In genomic region chr2:222796413-222797103, GRCh38 we compare ENCODE assay signal across 10 cellular contexts.
DNase-seq lines count a peak whose midpoint lies in the region; ATAC-seq and TF ChIP-seq lines count a peak whose summit lies in the region.
"Had no signal": no experiment of that assay in that cellular context is flagged by ENCODE, and none has a peak within 500 bp of the region (broad histone marks: within the 10 kb centered on the region; RNA-seq: fewer than 3 reads in every experiment).

No MANE protein-coding gene starts in this region.

- H3K4me3 ChIP-seq in HFF-Myc (replicated peaks; ENCODE audit: low read depth, low read length), result no peak overlapping the region
- no peak overlapping the region for H3K4me3 ChIP-seq in OCI-LY3 (ENCODE audit: low read length)
- no peak overlapping the region for H3K4me3 ChIP-seq in gastroesophageal sphincter
- no peak overlapping the region for H3K4me3 ChIP-seq in psoas muscle

- peaks cover 5% of the 10 kb centered on the region for H3K27me3 Mint-ChIP-seq in T-helper 2 cell treated with Interferon-gamma antibody and Interleukin-4, amounts not matched to agents 5 μg/mL and 100 μg/mL, for 36 hours (ENCODE audit: low read depth)

- TF ChIP-seq POLR2A in gastroesophageal sphincter (IDR thresholded peaks at IDR 0.05), result no peak

- H3K4me1 Mint-ChIP-seq in T-helper 2 cell treated with Interferon-gamma antibody and Interleukin-4, amounts not matched to agents 5 μg/mL and 100 μg/mL, for 36 hours (ENCODE audit: low read depth), result no peaks in the 10 kb centered on the region
- H3K4me1 Mint-ChIP-seq: naive B cell had no signal

- no peaks in the 10 kb centered on the region for H3K9me3 Mint-ChIP-seq in T-helper 2 cell treated with Interferon-gamma antibody and Interleukin-4, amounts not matched to agents 5 μg/mL and 100 μg/mL, for 36 hours
- H3K9me3 Mint-ChIP-seq: naive B cell had no signal

- 0 out of 2 replicates have a peak overlapping the region, but pooled peaks have one; percentile 15 for H2AFZ ChIP-seq in OCI-LY3 (ENCODE audit: low read depth, low read length)

- TF ChIP-seq CTCF in HFF-Myc (IDR thresholded peaks at IDR 0.05; ENCODE audit: low read depth, low read length, missing control alignments) (no peak), OCI-LY3 (IDR thresholded peaks at IDR 0.05; ENCODE audit: low read depth, low read length) (no peak), gastroesophageal sphincter (IDR thresholded peaks at IDR 0.05) (no peak), psoas muscle (IDR thresholded peaks at IDR 0.05) (no peak)

- no peak overlapping the region for H3K4me3 Mint-ChIP-seq in T-helper 2 cell treated with Interferon-gamma antibody and Interleukin-4, amounts not matched to agents 5 μg/mL and 100 μg/mL, for 36 hours

- H3K36me3 ChIP-seq in OCI-LY3 (replicated peaks; ENCODE audit: low read depth, low read length) (no peaks in the 10 kb centered on the region), gastroesophageal sphincter (no peaks in the 10 kb centered on the region), psoas muscle (ENCODE audit: insufficient read depth in 1 of 2, low read depth in 1 of 2) (no peaks in the 10 kb centered on the region)

- H3K9me3 ChIP-seq in OCI-LY3 (ENCODE audit: insufficient read depth, low read length), result no peaks in the 10 kb centered on the region
- no peaks in the 10 kb centered on the region for H3K9me3 ChIP-seq in gastroesophageal sphincter
- H3K9me3 ChIP-seq in psoas muscle, result no peaks in the 10 kb centered on the region

- ATAC-seq in gastroesophageal sphincter (no peak), psoas muscle (peak; percentile 24 to 40 (median 30)), HG03432 (IDR thresholded peaks at IDR 0.05; ENCODE audit: unreplicated experiment) (no peak)

- H3K9ac ChIP-seq in OCI-LY3 (ENCODE audit: low read length), result no peak overlapping the region

- no peaks in the 10 kb centered on the region for H4K20me1 ChIP-seq in OCI-LY3 (ENCODE audit: insufficient read depth, low read length)

- H3K79me2 ChIP-seq in OCI-LY3 (ENCODE audit: low read length), result no peaks in the 10 kb centered on the region

- H3K27ac ChIP-seq in OCI-LY3 (ENCODE audit: low read length) (no peak overlapping the region), gastroesophageal sphincter (peak overlapping the region in 3 of 4 donors; percentile 46 to 57 (median 48)), psoas muscle (peak overlapping the region; percentile 28)

- 20 to 58% methylated on average over 2 to 4 of the region's 5 CpGs for WGBS in gastroesophageal sphincter (ENCODE audit: low coverage in 1 of 2), 2 donors
- 20 to 42% (median 23%) methylated on average over 5 of the region's 5 CpGs for WGBS in psoas muscle, 3 donors

- intact Hi-C loops in psoas muscle (cut with DNase I), result loop anchor here (5.0 to 10.0 kb wide), 5 partner anchors 39 to 106 kb away; partner anchors contain the start of gene ACSL3 (in 1 of the 2)

- no peak overlapping the region for H3K4me2 ChIP-seq in OCI-LY3 (ENCODE audit: low read length)

- no peaks in the 10 kb centered on the region for H3K36me3 Mint-ChIP-seq in T-helper 2 cell treated with Interferon-gamma antibody and Interleukin-4, amounts not matched to agents 5 μg/mL and 100 μg/mL, for 36 hours (ENCODE audit: low read depth)
- H3K36me3 Mint-ChIP-seq: naive B cell had no signal

- peak; percentile 17 for DNase-seq in HFF-Myc (ENCODE audit: extremely low read depth, low read depth)
- DNase-seq in psoas muscle, result no peak
- no peak for DNase-seq in T-helper 2 cell treated with Interferon-gamma antibody and Interleukin-4, amounts not matched to agents 5 μg/mL and 100 μg/mL, for 36 hours (ENCODE audit: low spot score)
- no peak for DNase-seq in NCI-H1694 (lab: John Stamatoyannopoulos, UW)
- no peak for DNase-seq in iPS-NIHi11 (ENCODE audit: low spot score)
- DNase-seq: activated gamma-delta T cell, naive B cell had no signal

- H3K27ac Mint-ChIP-seq in T-helper 2 cell treated with Interferon-gamma antibody and Interleukin-4, amounts not matched to agents 5 μg/mL and 100 μg/mL, for 36 hours, result no peak overlapping the region

- no peaks in the 10 kb centered on the region for H3K27me3 ChIP-seq in OCI-LY3 (ENCODE audit: low read depth, low read length)
- H3K27me3 ChIP-seq in gastroesophageal sphincter, result no peaks in the 10 kb centered on the region
- H3K27me3 ChIP-seq in psoas muscle (ENCODE audit: insufficient read depth in 3 of 3, low read length in 2 of 3), result no peaks in the 10 kb centered on the region

- H3K4me1 ChIP-seq in OCI-LY3 (ENCODE audit: low read length) (peaks cover 6% of the 10 kb centered on the region), gastroesophageal sphincter (peaks cover 0 to 42% (median 12%) of the 10 kb centered on the region in 3 donors), psoas muscle (peaks cover 22% of the 10 kb centered on the region)

- no peak for TF ChIP-seq EP300 in gastroesophageal sphincter (IDR thresholded peaks at IDR 0.05)

Comparison
In these comparisons a context has a peak if more than half of its experiments do, and no peak if none do; other contexts are left out.
1. ATAC-seq: peak in psoas muscle (4 of 4); none in gastroesophageal sphincter (single experiment) and HG03432 (single experiment).